17 cellular contexts compared by ENCODE assay signal in the genomic region with DNA sequence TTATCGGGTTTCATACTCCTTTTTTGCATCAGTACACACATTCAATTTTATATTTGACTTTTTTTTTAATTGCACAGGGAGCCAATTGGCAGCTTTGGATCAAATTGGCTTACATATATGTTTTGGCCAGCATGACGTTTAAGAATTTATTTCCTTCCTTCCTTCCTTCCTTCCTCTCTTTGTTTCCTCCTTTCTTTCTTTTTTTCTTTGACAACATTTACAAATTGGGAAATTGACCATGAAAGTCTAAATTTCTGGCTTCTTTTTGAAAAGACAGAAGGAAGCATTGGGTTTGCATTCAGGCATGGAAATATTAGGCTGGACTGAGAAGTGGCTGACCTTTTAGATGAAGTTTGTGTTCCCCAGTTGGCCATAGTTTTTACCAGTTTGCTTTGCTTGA.
DNase-seq lines count a peak whose midpoint lies in the region; ATAC-seq and TF ChIP-seq lines count a peak whose summit lies in the region.
"Had no signal": no experiment of that assay in that cellular context is flagged by ENCODE, and none has a peak within 500 bp of the region (broad histone marks: within the 10 kb centered on the region; RNA-seq: fewer than 3 reads in every experiment).

No MANE protein-coding gene starts in this region.

- no peak overlapping the region for H2AK5ac ChIP-seq in mesenchymal stem cell (ENCODE audit: low read length, severe bottlenecking)

- H4K8ac ChIP-seq in mesenchymal stem cell (ENCODE audit: low read length): no peak overlapping the region

- H3K27me3 ChIP-seq in BLaER1: no peaks in the 10 kb centered on the region
- H3K27me3 ChIP-seq in Loucy (ENCODE audit: insufficient read depth, low read length, poor library complexity, severe bottlenecking): no peaks in the 10 kb centered on the region
- H3K27me3 ChIP-seq in mesenchymal stem cell (ENCODE audit: control insufficient read depth in 1 of 2, insufficient read depth in 1 of 2, low read length in 2 of 2): no peaks in the 10 kb centered on the region

- no peaks in the 10 kb centered on the region for H3K79me1 ChIP-seq in mesenchymal stem cell (replicated peaks; ENCODE audit: low read length, poor library complexity, severe bottlenecking)

- H3K14ac ChIP-seq in mesenchymal stem cell (ENCODE audit: low read length in 2 of 2): no peak overlapping the region

- H3K4me1 ChIP-seq in BLaER1: peaks cover 13% of the 10 kb centered on the region
- H3K4me1 ChIP-seq in Loucy (ENCODE audit: insufficient read depth, low read length, poor library complexity, severe bottlenecking): peaks cover 62% of the 10 kb centered on the region
- H3K4me1 ChIP-seq in mesenchymal stem cell (ENCODE audit: control insufficient read depth, insufficient read depth, low read depth, low read length): no peaks in the 10 kb centered on the region
- H3K4me1 ChIP-seq: A549 had no signal

- H4K91ac ChIP-seq in mesenchymal stem cell (ENCODE audit: low read length): no peak overlapping the region

- no peaks in the 10 kb centered on the region for H3K9me2 ChIP-seq in Loucy (replicated peaks; ENCODE audit: low read depth, low read length)

- ATAC-seq in HG03045 (IDR thresholded peaks at IDR 0.05; ENCODE audit: unreplicated experiment): no peak
- no peak for ATAC-seq in GM21515 (IDR thresholded peaks at IDR 0.05; ENCODE audit: unreplicated experiment)
- ATAC-seq: A549; CD8-positive, alpha-beta T cell; HCT116 had no signal

- H3K27ac ChIP-seq in BLaER1 (no peak overlapping the region), mesenchymal stem cell (ENCODE audit: low read length, poor library complexity, severe bottlenecking) (no peak overlapping the region)
- H3K27ac ChIP-seq: A549, C4-2B, GM23248 had no signal

- no peak overlapping the region for H3K9ac ChIP-seq in BLaER1
- no peak overlapping the region for H3K9ac ChIP-seq in Loucy (ENCODE audit: low read depth, low read length, poor library complexity, severe bottlenecking)
- no peak overlapping the region for H3K9ac ChIP-seq in mesenchymal stem cell (ENCODE audit: low read length)
- H3K9ac ChIP-seq: GM23248 had no signal

- H2BK5ac ChIP-seq in mesenchymal stem cell (ENCODE audit: low read depth, low read length, poor library complexity, severe bottlenecking): peak overlapping the region; percentile 26

- H3F3A ChIP-seq in Loucy (ENCODE audit: low read depth): no peaks in the 10 kb centered on the region

- no peak overlapping the region for H3K18ac ChIP-seq in mesenchymal stem cell (ENCODE audit: low read depth in 1 of 2, low read length in 2 of 2)

- H3K79me2 ChIP-seq in Loucy (ENCODE audit: insufficient read depth, low read length): no peaks in the 10 kb centered on the region

- no peaks in the 10 kb centered on the region for H3K36me3 ChIP-seq in BLaER1
- H3K36me3 ChIP-seq in Loucy (ENCODE audit: insufficient read depth, low read length): no peaks in the 10 kb centered on the region
- H3K36me3 ChIP-seq in mesenchymal stem cell (ENCODE audit: control insufficient read depth in 1 of 2, insufficient read depth in 2 of 2, low read depth in 1 of 2, low read length in 2 of 2): no peaks in the 10 kb centered on the region

- H3K4ac ChIP-seq in mesenchymal stem cell (ENCODE audit: low read depth in 1 of 2, low read length in 2 of 2): no peak overlapping the region

- DNase-seq in mesenchymal stem cell (no peak), nucleus accumbens (lab: John Stamatoyannopoulos, UW) (no peak)
- DNase-seq: 8988T; Caco-2; CD4-positive, CD25-positive, alpha-beta regulatory T cell; CD8-positive, alpha-beta T cell; DMS153; DND-41; GM23248; H9 had no signal

- TF ChIP-seq CTCF in Loucy (conservative IDR thresholded peaks at IDR 0.05; ENCODE audit: low read length): no peak

- H2BK15ac ChIP-seq in mesenchymal stem cell (ENCODE audit: low read depth, poor library complexity, severe bottlenecking): no peak overlapping the region

- H3K23ac ChIP-seq in mesenchymal stem cell (ENCODE audit: low read length in 2 of 2): no peak overlapping the region

- peak overlapping the region; percentile 7; the same call in 1 of the 2 replicates for H3K4me2 ChIP-seq in BLaER1
- H3K4me2 ChIP-seq in Loucy (ENCODE audit: low read depth, low read length, poor library complexity, severe bottlenecking): peak overlapping the region; percentile 10
- H3K4me2 ChIP-seq in mesenchymal stem cell (ENCODE audit: low read length, poor library complexity, severe bottlenecking): no peak overlapping the region
- H3K4me2 ChIP-seq: A549 had no signal

- H4K20me1 ChIP-seq in BLaER1: no peaks in the 10 kb centered on the region
- H4K20me1 ChIP-seq in Loucy (ENCODE audit: insufficient read depth, low read length, poor library complexity, severe bottlenecking): no peaks in the 10 kb centered on the region

- H2BK120ac ChIP-seq in mesenchymal stem cell (ENCODE audit: low read depth, low read length): no peak overlapping the region

- H2AFZ ChIP-seq in Loucy (ENCODE audit: low read length) (no peak overlapping the region), mesenchymal stem cell (ENCODE audit: low read depth, low read length) (no peak overlapping the region)
- H2AFZ ChIP-seq: GM23248 had no signal

- no peak overlapping the region for H2BK12ac ChIP-seq in mesenchymal stem cell (ENCODE audit: low read length in 2 of 2)

- 92% methylated on average over 2 of the region's 2 CpGs for WGBS in mesenchymal stem cell

- H3K9me3 ChIP-seq in BLaER1 (no peaks in the 10 kb centered on the region), Loucy (ENCODE audit: insufficient read depth, low read depth, low read length) (0 out of 2 replicates have a peak, but pooled peaks cover 2% of the 10 kb centered on the region), mesenchymal stem cell (ENCODE audit: control insufficient read depth, low read length) (no peaks in the 10 kb centered on the region)
- H3K9me3 ChIP-seq: A549, Caco-2 had no signal

- H3K4me3 ChIP-seq in BLaER1 (no peak overlapping the region), Loucy (ENCODE audit: low read length, poor library complexity, severe bottlenecking) (no peak overlapping the region), mesenchymal stem cell (ENCODE audit: insufficient read depth in 1 of 2, low read depth in 1 of 2, low read length in 2 of 2) (no peak overlapping the region)
- H3K4me3 ChIP-seq: A549, GM23248 had no signal
